Comparison of ENCODE assay signal across 8 cellular contexts in genomic region chr12:110531741-110532333, GRCh38. TPM values are rescaled to one million over a fixed set of nuclear protein-coding genes. Genes with fewer than 3 reads are reported as not detected.
DNase-seq lines count a peak whose midpoint lies in the region; ATAC-seq and TF ChIP-seq lines count a peak whose summit lies in the region.

No MANE protein-coding gene starts in this region.

- H3K4me1 ChIP-seq in endodermal cell (ENCODE audit: control insufficient read depth, insufficient read depth, low read length) (peaks cover 9% of the 10 kb centered on the region), tibial artery (peaks cover 0 to 27% (median 21%) of the 10 kb centered on the region in 4 donors)

- H3K4me3 ChIP-seq in GM08714 (ENCODE audit: low read length) (peak overlapping the region; percentile 11; the same call in 1 of the 2 replicates), endodermal cell (ENCODE audit: low read length) (no peak overlapping the region), tibial artery (no peak overlapping the region)

- H3K4me1 Mint-ChIP-seq in natural killer cell (peaks cover 0 to 14% of the 10 kb centered on the region in 2 donors), endodermal cell (peaks cover 8% of the 10 kb centered on the region)

- H3K4me3 Mint-ChIP-seq in natural killer cell, result no peak overlapping the region
- H3K4me3 Mint-ChIP-seq in endodermal cell, result no peak overlapping the region

- TF ChIP-seq CTCF in natural killer cell (IDR thresholded peaks at IDR 0.05), result no peak
- no peak for TF ChIP-seq CTCF in endodermal cell (conservative IDR thresholded peaks at IDR 0.05)
- no peak for TF ChIP-seq CTCF in tibial artery (IDR thresholded peaks at IDR 0.05)

- ATAC-seq in GM21367 (IDR thresholded peaks at IDR 0.05; ENCODE audit: unreplicated experiment) (peak; percentile 77), HG03521 (IDR thresholded peaks at IDR 0.05; ENCODE audit: unreplicated experiment) (peak; percentile 66), esophagus mucosa (peak; percentile 75), natural killer cell (no peak)

- no peaks in the 10 kb centered on the region for H3K27me3 ChIP-seq in endodermal cell (ENCODE audit: control insufficient read depth, insufficient read depth, low read length, poor library complexity, severe bottlenecking)
- H3K27me3 ChIP-seq in tibial artery, result no peaks in the 10 kb centered on the region

- H3K9me3 Mint-ChIP-seq in natural killer cell (no peaks in the 10 kb centered on the region), endodermal cell (no peaks in the 10 kb centered on the region)

- H3K27ac ChIP-seq in endodermal cell (ENCODE audit: low read depth, low read length) (no peak overlapping the region), tibial artery (no peak overlapping the region)

- H3K9me3 ChIP-seq in endodermal cell (ENCODE audit: control insufficient read depth, low read length) (no peaks in the 10 kb centered on the region), tibial artery (no peaks in the 10 kb centered on the region)

- no peak overlapping the region for H3K9ac ChIP-seq in endodermal cell (ENCODE audit: extremely low read depth, low read length, poor library complexity, severe bottlenecking)

- intact Hi-C loops in natural killer cell (cut with micrococcal nuclease) (no loop called here), tibial artery (cut with DNase I; ENCODE audit: low total_unique reads) (no loop called here)

- DNase-seq in stimulated activated CD4-positive, alpha-beta T cell treated with anti-CD3 and anti-CD28 coated beads, Interleukin-4, amount 100 ng/mL, for 24 hours, result no peak
- DNase-seq in natural killer cell (no peak), endodermal cell (no peak), tibial artery (no peak)

- peaks cover 25% of the 10 kb centered on the region for H3K36me3 ChIP-seq in endodermal cell (ENCODE audit: control insufficient read depth, insufficient read depth, low read length)
- peaks cover 0 to 12% (median 4%) of the 10 kb centered on the region in 3 donors for H3K36me3 ChIP-seq in tibial artery

- no peaks in the 10 kb centered on the region for H3K27me3 Mint-ChIP-seq in natural killer cell (ENCODE audit: low read depth in 2 of 2)
- no peaks in the 10 kb centered on the region for H3K27me3 Mint-ChIP-seq in endodermal cell (ENCODE audit: insufficient read depth)

- no peaks in the 10 kb centered on the region for H3K36me3 Mint-ChIP-seq in natural killer cell
- H3K36me3 Mint-ChIP-seq in endodermal cell (ENCODE audit: low read depth), result peaks cover 23% of the 10 kb centered on the region

- H3K27ac Mint-ChIP-seq in natural killer cell (peak overlapping the region in 1 of 2 donors; percentile 27), endodermal cell (no peak overlapping the region)

- 91% methylated on average over 2 of the region's 2 CpGs; no CpG with 5 or more reads in 1 of the 2 experiments for WGBS in endodermal cell (ENCODE audit: insufficient coverage in 1 of 2, insufficient read length in 1 of 2), 2 experiments

RNA-seq across cellular contexts. Expression of gene RAD9B, which starts 29.7 kb away (rescaled TPM):
- 0.44 TPM for total RNA-seq in esophagus mucosa
- total RNA-seq in natural killer cell, result 1 to 10 TPM in 1 of 3 donors, under 1 TPM in 2; 0.18 to 1.8 (median 0.91) TPM
- under 1 TPM; 0.29 to 0.31 TPM for total RNA-seq in endodermal cell
- polyA plus RNA-seq in endodermal cell (2013, experiment 1 of 2), result 0.32 TPM
- 0.29 TPM for polyA plus RNA-seq in endodermal cell (2013, experiment 2 of 2)

RNA-seq across cellular contexts. Expression of gene VPS29, which starts 29.9 kb away (rescaled TPM):
- total RNA-seq in esophagus mucosa, result 99.6 TPM
- total RNA-seq in natural killer cell, result 100 to 1,000 TPM in 1 of 3 donors, 10 to 100 TPM in 2; 94.3 to 115 (median 99.6) TPM
- 10 to 100 TPM; 87.7 to 89.4 TPM for total RNA-seq in endodermal cell
- polyA plus RNA-seq in endodermal cell (2013, experiment 1 of 2), result 98.9 TPM
- 93.5 TPM for polyA plus RNA-seq in endodermal cell (2013, experiment 2 of 2)

RNA-seq across cellular contexts. Expression of gene PPTC7, which starts 51.3 kb away (rescaled TPM):
- total RNA-seq in esophagus mucosa, result 14.4 TPM
- 10 to 100 TPM; 44.0 to 52.7 (median 48.0) TPM for total RNA-seq in natural killer cell
- 10 to 100 TPM; 15.2 TPM for total RNA-seq in endodermal cell
- polyA plus RNA-seq in endodermal cell (2013, experiment 1 of 2), result 11.9 TPM
- 11.4 TPM for polyA plus RNA-seq in endodermal cell (2013, experiment 2 of 2)

Comparison
In these comparisons a context has a peak if more than half of its experiments do, and no peak if none do; other contexts are left out.
1. ATAC-seq: peak in GM21367 (single experiment), HG03521 (single experiment) and esophagus mucosa (single experiment); none in natural killer cell (0 of 3).